Comparison of ENCODE assay signal across 31 cellular contexts in the genomic region with DNA sequence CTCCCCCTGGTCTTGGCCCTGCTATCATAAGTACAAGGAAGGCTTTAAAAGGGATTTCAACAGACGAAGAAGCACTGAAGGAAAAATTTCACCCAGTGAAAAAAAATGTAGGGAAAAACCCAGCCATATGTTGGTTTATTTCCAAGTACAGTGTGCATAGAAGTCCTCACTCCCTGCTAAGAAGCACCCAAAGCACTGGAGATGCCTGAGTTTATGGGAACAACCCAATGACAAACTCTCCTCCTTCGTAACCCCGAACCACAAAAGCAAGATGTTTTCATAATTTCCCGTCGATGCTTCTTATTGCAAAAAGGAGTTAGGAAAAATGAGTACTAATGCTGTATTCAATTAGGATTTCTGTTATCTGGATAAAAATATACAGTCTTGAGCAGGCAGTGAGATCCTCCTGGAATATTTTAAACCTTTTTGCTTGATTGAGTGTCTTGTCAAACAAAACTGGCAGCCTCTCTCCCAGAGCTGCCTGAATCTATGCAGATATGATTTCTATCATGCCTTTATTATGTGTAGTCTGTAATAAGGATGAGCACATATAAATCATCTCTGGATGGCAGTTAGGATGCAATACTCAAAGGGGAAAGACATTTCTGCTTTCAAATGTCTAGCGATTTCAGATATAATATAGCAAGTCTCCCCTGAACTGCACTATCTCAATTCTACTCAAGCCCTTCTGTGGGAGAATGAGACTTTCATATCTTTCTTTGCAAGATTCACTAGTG.
"Had no signal": no experiment of that assay in that cellular context is flagged by ENCODE, and none has a peak within 500 bp of the region (broad histone marks: within the 10 kb centered on the region; RNA-seq: fewer than 3 reads in every experiment).

No MANE protein-coding gene starts in this region.

- H3K36me3 ChIP-seq: brain microvascular endothelial cell, MG63 had no signal

- H3K27me3 ChIP-seq: brain microvascular endothelial cell had no signal

- H2AFZ ChIP-seq: PC-9 had no signal

- H3K36me3 Mint-ChIP-seq: activated naive CD4-positive, alpha-beta T cell treated with anti-CD3 and anti-CD28 coated beads, Interleukin-2, amount 50 U/mL, for 72 hours had no signal

- H3K27ac ChIP-seq: brain microvascular endothelial cell, PC-9, RWPE1 had no signal

- ATAC-seq: activated CD8-positive, alpha-beta T cell treated with anti-CD3 and anti-CD28 coated beads, Interleukin-2, amount 10 ng/mL, durations not matched to agents 7 days and 5 days; activated naive CD4-positive, alpha-beta T cell treated with anti-CD3 and anti-CD28 coated beads, Interleukin-2, amount 50 U/mL, for 72 hours; Right ventricle myocardium inferior had no signal

- DNase-seq: activated CD4-positive, alpha-beta T cell treated with anti-CD3 and anti-CD28 coated beads, Interleukin-2, amount 10 ng/mL, durations not matched to agents 7 days and 5 days; activated CD4-positive, alpha-beta T cell treated with anti-CD3 and anti-CD28 coated beads, Interleukin-2, amount 50 U/mL, for 48 hours; activated CD8-positive, alpha-beta T cell treated with anti-CD3 and anti-CD28 coated beads, Interleukin-2, amount 10 ng/mL, durations not matched to agents 7 days and 5 days; activated gamma-delta T cell; activated naive CD4-positive, alpha-beta T cell treated with anti-CD3 and anti-CD28 coated beads for 36 hours; activated T-cell treated with anti-CD3 and anti-CD28 coated beads, Interleukin-2, amount 50 U/mL, for 24 hours; amniotic stem cell; aorta; brain microvascular endothelial cell; central memory CD4-positive, alpha-beta T cell; Kasumi-1; KG1; MG63; NCI-H1048; NCI-H1105 treated with DMSO at 0.1 percent for 48 hours; NCI-H1436; NCI-H1694 treated with DMSO at 0.1 percent for 48 hours; NCI-H2029; NCI-H2107; NCI-H226; NCI-H446 treated with DMSO at 0.1 percent for 48 hours; NCI-H69; NK-92 treated with Interleukin-12 subunit alpha and Interleukin-12 subunit beta, amount 100 ng/mL, for 24 hours; PC-9; SIG-M5 had no signal

- H3K27ac Mint-ChIP-seq: activated CD4-positive, alpha-beta T cell treated with anti-CD3 and anti-CD28 coated beads, Interleukin-2, amount 10 ng/mL, durations not matched to agents 7 days and 5 days; activated CD8-positive, alpha-beta T cell treated with anti-CD3 and anti-CD28 coated beads, Interleukin-2, amount 10 ng/mL, durations not matched to agents 7 days and 5 days; activated naive CD4-positive, alpha-beta T cell treated with anti-CD3 and anti-CD28 coated beads for 36 hours; activated naive CD4-positive, alpha-beta T cell treated with anti-CD3 and anti-CD28 coated beads, Interleukin-2, amount 50 U/mL, for 72 hours; activated T-cell treated with anti-CD3 and anti-CD28 coated beads, Interleukin-2, amount 50 U/mL, for 24 hours; activated T-helper 2 cell treated with anti-CD3 and anti-CD28 coated beads, Interferon-gamma antibody, Interleukin-2, Interleukin-4, amounts not matched to agents 10 μg/mL and 5 μg/mL and 100 μg/mL, durations not matched to agents 14 hours and 24 hours and 36 hours; T-helper 1 cell treated with Interleukin-12 subunit alpha and Interleukin-12 subunit beta and Interleukin-4 antibody, amounts not matched to agents 30 μg/mL and 1 μg/mL, for 36 hours; T-helper 2 cell treated with Interferon-gamma antibody and Interleukin-4, amounts not matched to agents 5 μg/mL and 100 μg/mL, for 36 hours had no signal

- H3K4me2 ChIP-seq: PC-9 had no signal

- H3K4me1 Mint-ChIP-seq: activated CD4-positive, alpha-beta T cell treated with anti-CD3 and anti-CD28 coated beads, Interleukin-2, amount 10 ng/mL, durations not matched to agents 7 days and 5 days had no signal

- H3K4me3 Mint-ChIP-seq: activated CD4-positive, alpha-beta T cell treated with anti-CD3 and anti-CD28 coated beads, Interleukin-2, amount 10 ng/mL, durations not matched to agents 7 days and 5 days; activated CD8-positive, alpha-beta T cell treated with anti-CD3 and anti-CD28 coated beads, Interleukin-2, amount 10 ng/mL, durations not matched to agents 7 days and 5 days; activated naive CD4-positive, alpha-beta T cell treated with anti-CD3 and anti-CD28 coated beads for 36 hours; activated T-cell treated with anti-CD3 and anti-CD28 coated beads, Interleukin-2, amount 50 U/mL, for 24 hours; T-helper 1 cell treated with Interleukin-12 subunit alpha and Interleukin-12 subunit beta and Interleukin-4 antibody, amounts not matched to agents 30 μg/mL and 1 μg/mL, for 36 hours; T-helper 2 cell treated with Interferon-gamma antibody and Interleukin-4, amounts not matched to agents 5 μg/mL and 100 μg/mL, for 36 hours had no signal

- H3K4me3 ChIP-seq: MG63, PC-9 had no signal

- H3K9me3 Mint-ChIP-seq: activated CD4-positive, alpha-beta T cell treated with anti-CD3 and anti-CD28 coated beads, Interleukin-2, amount 10 ng/mL, durations not matched to agents 7 days and 5 days; activated naive CD4-positive, alpha-beta T cell treated with anti-CD3 and anti-CD28 coated beads for 36 hours; activated naive CD4-positive, alpha-beta T cell treated with anti-CD3 and anti-CD28 coated beads, Interleukin-2, amount 50 U/mL, for 72 hours; activated T-cell treated with anti-CD3 and anti-CD28 coated beads, Interleukin-2, amount 50 U/mL, for 24 hours; activated T-helper 2 cell treated with anti-CD3 and anti-CD28 coated beads, Interferon-gamma antibody, Interleukin-2, Interleukin-4, amounts not matched to agents 10 μg/mL and 5 μg/mL and 100 μg/mL, durations not matched to agents 14 hours and 24 hours and 36 hours; T-helper 1 cell treated with Interleukin-12 subunit alpha and Interleukin-12 subunit beta and Interleukin-4 antibody, amounts not matched to agents 30 μg/mL and 1 μg/mL, for 36 hours; T-helper 2 cell treated with Interferon-gamma antibody and Interleukin-4, amounts not matched to agents 5 μg/mL and 100 μg/mL, for 36 hours had no signal

- H3K9me3 ChIP-seq: MG63 had no signal
